Comparison of ENCODE assay signal across 8 cellular contexts in genomic region chr9:119556129-119556875, GRCh38.
DNase-seq lines count a peak whose midpoint lies in the region; TF ChIP-seq lines count a peak whose summit lies in the region.

No MANE protein-coding gene starts in this region.

- H3K27me3 ChIP-seq in GM23248 (replicated peaks; ENCODE audit: insufficient read depth), result no peaks in the 10 kb centered on the region
- H3K27me3 ChIP-seq in Peyer's patch, result no peaks in the 10 kb centered on the region
- no peaks in the 10 kb centered on the region for H3K27me3 ChIP-seq in right atrium auricular region
- H3K27me3 ChIP-seq in prostate gland (replicated peaks; ENCODE audit: insufficient read depth), result no peaks in the 10 kb centered on the region

- no peaks in the 10 kb centered on the region for H3F3A ChIP-seq in GM23248 (ENCODE audit: insufficient read depth)

- H3K27ac ChIP-seq in GM23248, result no peak overlapping the region
- no peak overlapping the region for H3K27ac ChIP-seq in Peyer's patch
- H3K27ac ChIP-seq in right atrium auricular region, result peak overlapping the region; percentile 13 to 19
- H3K27ac ChIP-seq in prostate gland, result peak overlapping the region; percentile 13 to 17

- TF ChIP-seq POLR2A in Peyer's patch (IDR thresholded peaks at IDR 0.05), result no peak
- TF ChIP-seq POLR2A in prostate gland (IDR thresholded peaks at IDR 0.05), result no peak

- intact Hi-C loops in prostate gland (cut with DNase I), result loop anchor here (2.0 to 10.0 kb wide), 4 partner anchors 268 to 921 kb away; no protein-coding TSS in a partner anchor

- H3K9me2 ChIP-seq in GM23248 (ENCODE audit: insufficient read depth), result no peaks in the 10 kb centered on the region

- in situ Hi-C loops in GM23248 (cut with MboI), result loop anchor here (25.0 kb wide), 1 partner anchor 406 kb away; no protein-coding TSS in a partner anchor

- H3K9me3 ChIP-seq in GM23248 (ENCODE audit: low read depth), result no peaks in the 10 kb centered on the region
- no peaks in the 10 kb centered on the region for H3K9me3 ChIP-seq in Peyer's patch
- H3K9me3 ChIP-seq in right atrium auricular region, result no peaks in the 10 kb centered on the region
- H3K9me3 ChIP-seq in prostate gland, result no peaks in the 10 kb centered on the region

- TF ChIP-seq CTCF in Peyer's patch (IDR thresholded peaks at IDR 0.05) (peak in 5 of 6 experiments; percentile 21 to 84 (median 76)), right atrium auricular region (IDR thresholded peaks at IDR 0.05) (peak; percentile 89 to 96), prostate gland (IDR thresholded peaks at IDR 0.05) (peak; percentile 82 to 88 (median 84))

- no peaks in the 10 kb centered on the region for H3K79me2 ChIP-seq in GM23248 (ENCODE audit: insufficient read depth)

- H4K20me1 ChIP-seq in GM23248 (ENCODE audit: insufficient read depth), result no peaks in the 10 kb centered on the region

- peak overlapping the region; percentile 59 for H3K4me2 ChIP-seq in GM23248 (ENCODE audit: unreplicated experiment)

- H3K4me3 ChIP-seq in GM23248 (peak overlapping the region; percentile 63), Peyer's patch (peak overlapping the region in 2 of 4 donors; percentile 21 to 37), right atrium auricular region (peak overlapping the region; percentile 30 to 31), prostate gland (peak overlapping the region in 1 of 2 donors; percentile 21)

- H3K36me3 ChIP-seq in GM23248 (ENCODE audit: low read depth), result no peaks in the 10 kb centered on the region
- no peaks in the 10 kb centered on the region for H3K36me3 ChIP-seq in Peyer's patch
- H3K36me3 ChIP-seq in right atrium auricular region, result no peaks in the 10 kb centered on the region
- no peaks in the 10 kb centered on the region for H3K36me3 ChIP-seq in prostate gland

- DNase-seq in GM04503 (ENCODE audit: low read depth) (peak; percentile 16), GM23248 (peak; percentile 83), KG1 (lab: John Stamatoyannopoulos, UW) (peak; percentile 16), Peyer's patch (peak; percentile 24 to 85 (median 84)), amniotic epithelial cell (ENCODE audit: low read depth) (peak; percentile 21), right atrium auricular region (ENCODE audit: low spot score) (peak; percentile 87), prostate gland (ENCODE audit: low spot score) (peak; percentile 50)
- no peak for DNase-seq in central memory CD4-positive, alpha-beta T cell

- peak overlapping the region; percentile 87 for H2AFZ ChIP-seq in GM23248

- H3K4me1 ChIP-seq in GM23248 (ENCODE audit: insufficient read depth) (no peaks in the 10 kb centered on the region), Peyer's patch (peaks cover 0 to 6% (median 0%) of the 10 kb centered on the region in 4 donors), right atrium auricular region (peaks cover 0 to 8% of the 10 kb centered on the region in 2 donors), prostate gland (replicated peaks) (peaks cover 5% of the 10 kb centered on the region)

- peak overlapping the region; percentile 25 for H3K9ac ChIP-seq in GM23248

- WGBS in GM23248 (ENCODE audit: low coverage in 1 of 2, low lambda C conversion rate in 2 of 2, missing lambda C conversion rate in 2 of 2), 2 experiments, result 15 to 16% methylated on average over 31 of the region's 31 CpGs
- 9% methylated on average over 31 of the region's 31 CpGs for WGBS in prostate gland

Comparison
In these comparisons a context has a peak if more than half of its experiments do, and no peak if none do; other contexts are left out.
1. H3K27ac ChIP-seq: peak in right atrium auricular region (2 of 2) and prostate gland (2 of 2); none in GM23248 (single experiment) and Peyer's patch (0 of 4).
2. Peak in every context shown above with its lines, with median percentiles within 50 percentile points of each other: CTCF ChIP-seq.